In the genomic region with DNA sequence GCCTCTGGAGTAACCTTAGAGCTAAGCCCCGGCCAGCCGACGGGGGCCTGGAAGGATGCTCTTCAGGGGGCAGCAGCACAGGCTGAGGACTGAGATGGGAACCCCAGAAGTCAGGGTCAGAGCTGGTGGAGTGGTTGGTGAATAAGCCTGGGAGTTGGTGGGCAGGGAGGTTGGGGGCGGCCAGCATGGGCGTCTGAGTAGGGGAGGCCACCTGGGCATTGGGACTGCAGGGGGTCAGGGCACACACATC, we compare ENCODE assay signal across 1 cellular context.
TF ChIP-seq lines count a peak whose summit lies in the region.

No MANE protein-coding gene starts in this region.

TF ChIP-seq in HepG2, 621 proteins besides CTCF, POLR2A, EP300 and RAD21:
- TF ChIP-seq AGO1 (IDR thresholded peaks at IDR 0.05; ENCODE audit: low read depth, low read length, poor library complexity, severe bottlenecking): peak; percentile 96
- TF ChIP-seq, protein P1, sequence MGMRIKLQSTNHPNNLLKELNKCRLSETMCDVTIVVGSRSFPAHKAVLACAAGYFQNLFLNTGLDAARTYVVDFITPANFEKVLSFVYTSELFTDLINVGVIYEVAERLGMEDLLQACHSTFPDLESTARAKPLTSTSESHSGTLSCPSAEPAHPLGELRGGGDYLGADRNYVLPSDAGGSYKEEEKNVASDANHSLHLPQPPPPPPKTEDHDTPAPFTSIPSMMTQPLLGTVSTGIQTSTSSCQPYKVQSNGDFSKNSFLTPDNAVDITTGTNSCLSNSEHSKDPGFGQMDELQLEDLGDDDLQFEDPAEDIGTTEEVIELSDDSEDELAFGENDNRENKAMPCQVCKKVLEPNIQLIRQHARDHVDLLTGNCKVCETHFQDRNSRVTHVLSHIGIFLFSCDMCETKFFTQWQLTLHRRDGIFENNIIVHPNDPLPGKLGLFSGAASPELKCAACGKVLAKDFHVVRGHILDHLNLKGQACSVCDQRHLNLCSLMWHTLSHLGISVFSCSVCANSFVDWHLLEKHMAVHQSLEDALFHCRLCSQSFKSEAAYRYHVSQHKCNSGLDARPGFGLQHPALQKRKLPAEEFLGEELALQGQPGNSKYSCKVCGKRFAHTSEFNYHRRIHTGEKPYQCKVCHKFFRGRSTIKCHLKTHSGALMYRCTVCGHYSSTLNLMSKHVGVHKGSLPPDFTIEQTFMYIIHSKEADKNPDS (CRISPR knock-in tag; IDR thresholded peaks at IDR 0.05): 0 out of 2 replicates have a peak, but pooled peaks have one; percentile 58
- TF ChIP-seq ZNF34 (CRISPR knock-in tag; IDR thresholded peaks at IDR 0.05; ENCODE audit: borderline replicate concordance): peak; percentile 4; the same call in 1 of the 2 replicates
- TF ChIP-seq AGO2 (optimal IDR thresholded peaks at IDR 0.05; ENCODE audit: low read depth, low read length): peak; percentile 92
- 0 out of 2 replicates have a peak, but pooled peaks have one; percentile 16 for TF ChIP-seq FOXJ3 (CRISPR knock-in tag; IDR thresholded peaks at IDR 0.05; ENCODE audit: borderline replicate concordance)
- TF ChIP-seq NFKBIZ (CRISPR knock-in tag; IDR thresholded peaks at IDR 0.05): no peak
- 0 out of 2 replicates have a peak, but pooled peaks have one; percentile 52 for TF ChIP-seq NCOA1 (CRISPR knock-in tag; IDR thresholded peaks at IDR 0.05)
- TF ChIP-seq, protein P2, sequence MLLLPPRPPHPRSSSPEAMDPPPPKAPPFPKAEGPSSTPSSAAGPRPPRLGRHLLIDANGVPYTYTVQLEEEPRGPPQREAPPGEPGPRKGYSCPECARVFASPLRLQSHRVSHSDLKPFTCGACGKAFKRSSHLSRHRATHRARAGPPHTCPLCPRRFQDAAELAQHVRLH (CRISPR knock-in tag; IDR thresholded peaks at IDR 0.05; ENCODE audit: borderline replicate concordance, low read depth): no peak
- TF ChIP-seq, protein P3, sequence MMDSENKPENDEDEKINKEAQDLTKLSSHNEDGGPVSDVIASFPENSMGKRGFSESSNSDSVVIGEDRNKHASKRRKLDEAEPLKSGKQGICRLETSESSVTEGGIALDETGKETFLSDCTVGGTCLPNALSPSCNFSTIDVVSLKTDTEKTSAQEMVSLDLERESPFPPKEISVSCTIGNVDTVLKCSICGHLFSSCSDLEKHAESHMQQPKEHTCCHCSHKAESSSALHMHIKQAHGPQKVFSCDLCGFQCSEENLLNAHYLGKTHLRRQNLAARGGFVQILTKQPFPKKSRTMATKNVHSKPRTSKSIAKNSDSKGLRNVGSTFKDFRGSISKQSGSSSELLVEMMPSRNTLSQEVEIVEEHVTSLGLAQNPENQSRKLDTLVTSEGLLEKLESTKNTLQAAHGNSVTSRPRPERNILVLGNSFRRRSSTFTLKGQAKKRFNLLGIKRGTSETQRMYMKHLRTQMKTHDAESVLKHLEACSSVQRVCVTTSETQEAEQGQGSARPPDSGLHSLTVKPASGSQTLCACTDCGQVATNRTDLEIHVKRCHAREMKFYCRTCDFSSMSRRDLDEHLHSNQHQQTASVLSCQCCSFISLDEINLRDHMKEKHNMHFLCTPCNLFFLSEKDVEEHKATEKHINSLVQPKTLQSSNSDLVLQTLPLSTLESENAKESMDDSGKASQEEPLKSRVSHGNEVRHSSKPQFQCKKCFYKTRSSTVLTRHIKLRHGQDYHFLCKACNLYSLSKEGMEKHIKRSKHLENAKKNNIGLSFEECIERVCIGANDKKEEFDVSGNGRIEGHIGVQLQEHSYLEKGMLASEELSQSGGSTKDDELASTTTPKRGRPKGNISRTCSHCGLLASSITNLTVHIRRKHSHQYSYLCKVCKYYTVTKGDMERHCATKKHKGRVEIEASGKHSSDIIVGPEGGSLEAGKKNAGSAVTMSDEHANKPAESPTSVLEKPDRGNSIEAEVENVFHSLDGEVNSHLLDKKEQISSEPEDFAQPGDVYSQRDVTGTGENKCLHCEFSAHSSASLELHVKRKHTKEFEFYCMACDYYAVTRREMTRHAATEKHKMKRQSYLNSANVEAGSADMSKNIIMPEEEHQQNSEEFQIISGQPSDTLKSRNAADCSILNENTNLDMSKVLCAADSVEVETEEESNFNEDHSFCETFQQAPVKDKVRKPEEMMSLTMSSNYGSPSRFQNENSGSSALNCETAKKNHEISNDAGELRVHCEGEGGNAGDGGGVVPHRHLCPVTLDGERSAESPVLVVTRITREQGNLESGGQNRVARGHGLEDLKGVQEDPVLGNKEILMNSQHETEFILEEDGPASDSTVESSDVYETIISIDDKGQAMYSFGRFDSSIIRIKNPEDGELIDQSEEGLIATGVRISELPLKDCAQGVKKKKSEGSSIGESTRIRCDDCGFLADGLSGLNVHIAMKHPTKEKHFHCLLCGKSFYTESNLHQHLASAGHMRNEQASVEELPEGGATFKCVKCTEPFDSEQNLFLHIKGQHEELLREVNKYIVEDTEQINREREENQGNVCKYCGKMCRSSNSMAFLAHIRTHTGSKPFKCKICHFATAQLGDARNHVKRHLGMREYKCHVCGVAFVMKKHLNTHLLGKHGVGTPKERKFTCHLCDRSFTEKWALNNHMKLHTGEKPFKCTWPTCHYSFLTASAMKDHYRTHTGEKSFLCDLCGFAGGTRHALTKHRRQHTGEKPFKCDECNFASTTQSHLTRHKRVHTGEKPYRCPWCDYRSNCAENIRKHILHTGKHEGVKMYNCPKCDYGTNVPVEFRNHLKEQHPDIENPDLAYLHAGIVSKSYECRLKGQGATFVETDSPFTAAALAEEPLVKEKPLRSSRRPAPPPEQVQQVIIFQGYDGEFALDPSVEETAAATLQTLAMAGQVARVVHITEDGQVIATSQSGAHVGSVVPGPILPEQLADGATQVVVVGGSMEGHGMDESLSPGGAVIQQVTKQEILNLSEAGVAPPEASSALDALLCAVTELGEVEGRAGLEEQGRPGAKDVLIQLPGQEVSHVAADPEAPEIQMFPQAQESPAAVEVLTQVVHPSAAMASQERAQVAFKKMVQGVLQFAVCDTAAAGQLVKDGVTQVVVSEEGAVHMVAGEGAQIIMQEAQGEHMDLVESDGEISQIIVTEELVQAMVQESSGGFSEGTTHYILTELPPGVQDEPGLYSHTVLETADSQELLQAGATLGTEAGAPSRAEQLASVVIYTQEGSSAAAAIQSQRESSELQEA (CRISPR knock-in tag; IDR thresholded peaks at IDR 0.05; ENCODE audit: not compliant biosample characterization): peak; percentile 53
- peak; percentile 52; the same call in 1 of the 2 replicates for TF ChIP-seq ZNF142 (CRISPR knock-in tag; IDR thresholded peaks at IDR 0.05)
